ENCODE assay signal across 1 cellular context in genomic region chr6:36968266-36968977, GRCh38.
TF ChIP-seq lines count a peak whose summit lies in the region.

No MANE protein-coding gene starts in this region.

TF ChIP-seq in GM23338, 12 proteins besides CTCF, POLR2A, EP300 and RAD21 (continued from another document):
- TF ChIP-seq, protein P1, sequence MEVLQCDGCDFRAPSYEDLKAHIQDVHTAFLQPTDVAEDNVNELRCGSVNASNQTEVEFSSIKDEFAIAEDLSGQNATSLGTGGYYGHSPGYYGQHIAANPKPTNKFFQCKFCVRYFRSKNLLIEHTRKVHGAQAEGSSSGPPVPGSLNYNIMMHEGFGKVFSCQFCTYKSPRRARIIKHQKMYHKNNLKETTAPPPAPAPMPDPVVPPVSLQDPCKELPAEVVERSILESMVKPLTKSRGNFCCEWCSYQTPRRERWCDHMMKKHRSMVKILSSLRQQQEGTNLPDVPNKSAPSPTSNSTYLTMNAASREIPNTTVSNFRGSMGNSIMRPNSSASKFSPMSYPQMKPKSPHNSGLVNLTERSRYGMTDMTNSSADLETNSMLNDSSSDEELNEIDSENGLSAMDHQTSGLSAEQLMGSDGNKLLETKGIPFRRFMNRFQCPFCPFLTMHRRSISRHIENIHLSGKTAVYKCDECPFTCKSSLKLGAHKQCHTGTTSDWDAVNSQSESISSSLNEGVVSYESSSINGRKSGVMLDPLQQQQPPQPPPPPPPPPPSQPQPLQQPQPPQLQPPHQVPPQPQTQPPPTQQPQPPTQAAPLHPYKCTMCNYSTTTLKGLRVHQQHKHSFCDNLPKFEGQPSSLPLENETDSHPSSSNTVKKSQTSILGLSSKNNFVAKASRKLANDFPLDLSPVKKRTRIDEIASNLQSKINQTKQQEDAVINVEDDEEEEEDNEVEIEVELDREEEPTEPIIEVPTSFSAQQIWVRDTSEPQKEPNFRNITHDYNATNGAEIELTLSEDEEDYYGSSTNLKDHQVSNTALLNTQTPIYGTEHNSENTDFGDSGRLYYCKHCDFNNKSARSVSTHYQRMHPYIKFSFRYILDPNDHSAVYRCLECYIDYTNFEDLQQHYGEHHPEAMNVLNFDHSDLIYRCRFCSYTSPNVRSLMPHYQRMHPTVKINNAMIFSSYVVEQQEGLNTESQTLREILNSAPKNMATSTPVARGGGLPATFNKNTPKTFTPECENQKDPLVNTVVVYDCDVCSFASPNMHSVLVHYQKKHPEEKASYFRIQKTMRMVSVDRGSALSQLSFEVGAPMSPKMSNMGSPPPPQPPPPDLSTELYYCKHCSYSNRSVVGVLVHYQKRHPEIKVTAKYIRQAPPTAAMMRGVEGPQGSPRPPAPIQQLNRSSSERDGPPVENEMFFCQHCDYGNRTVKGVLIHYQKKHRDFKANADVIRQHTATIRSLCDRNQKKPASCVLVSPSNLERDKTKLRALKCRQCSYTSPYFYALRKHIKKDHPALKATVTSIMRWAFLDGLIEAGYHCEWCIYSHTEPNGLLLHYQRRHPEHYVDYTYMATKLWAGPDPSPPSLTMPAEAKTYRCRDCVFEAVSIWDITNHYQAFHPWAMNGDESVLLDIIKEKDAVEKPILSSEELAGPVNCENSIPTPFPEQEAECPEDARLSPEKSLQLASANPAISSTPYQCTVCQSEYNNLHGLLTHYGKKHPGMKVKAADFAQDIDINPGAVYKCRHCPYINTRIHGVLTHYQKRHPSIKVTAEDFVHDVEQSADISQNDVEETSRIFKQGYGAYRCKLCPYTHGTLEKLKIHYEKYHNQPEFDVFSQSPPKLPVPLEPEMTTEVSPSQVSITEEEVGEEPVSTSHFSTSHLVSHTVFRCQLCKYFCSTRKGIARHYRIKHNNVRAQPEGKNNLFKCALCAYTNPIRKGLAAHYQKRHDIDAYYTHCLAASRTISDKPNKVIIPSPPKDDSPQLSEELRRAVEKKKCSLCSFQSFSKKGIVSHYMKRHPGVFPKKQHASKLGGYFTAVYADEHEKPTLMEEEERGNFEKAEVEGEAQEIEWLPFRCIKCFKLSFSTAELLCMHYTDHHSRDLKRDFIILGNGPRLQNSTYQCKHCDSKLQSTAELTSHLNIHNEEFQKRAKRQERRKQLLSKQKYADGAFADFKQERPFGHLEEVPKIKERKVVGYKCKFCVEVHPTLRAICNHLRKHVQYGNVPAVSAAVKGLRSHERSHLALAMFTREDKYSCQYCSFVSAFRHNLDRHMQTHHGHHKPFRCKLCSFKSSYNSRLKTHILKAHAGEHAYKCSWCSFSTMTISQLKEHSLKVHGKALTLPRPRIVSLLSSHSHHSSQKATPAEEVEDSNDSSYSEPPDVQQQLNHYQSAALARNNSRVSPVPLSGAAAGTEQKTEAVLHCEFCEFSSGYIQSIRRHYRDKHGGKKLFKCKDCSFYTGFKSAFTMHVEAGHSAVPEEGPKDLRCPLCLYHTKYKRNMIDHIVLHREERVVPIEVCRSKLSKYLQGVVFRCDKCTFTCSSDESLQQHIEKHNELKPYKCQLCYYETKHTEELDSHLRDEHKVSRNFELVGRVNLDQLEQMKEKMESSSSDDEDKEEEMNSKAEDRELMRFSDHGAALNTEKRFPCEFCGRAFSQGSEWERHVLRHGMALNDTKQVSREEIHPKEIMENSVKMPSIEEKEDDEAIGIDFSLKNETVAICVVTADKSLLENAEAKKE (CRISPR knock-in tag; IDR thresholded peaks at IDR 0.05), result no peak
- TF ChIP-seq EZH2 (IDR thresholded peaks at IDR 0.05; ENCODE audit: low read depth, unreplicated experiment) (no peak), POLR2AphosphoS5 (IDR thresholded peaks at IDR 0.05; ENCODE audit: low read depth) (no peak)
